20 cellular contexts compared by ENCODE assay signal in genomic region chr6:97423190-97423589, GRCh38.
DNase-seq lines count a peak whose midpoint lies in the region; ATAC-seq, FAIRE-seq and TF ChIP-seq lines count a peak whose summit lies in the region.
"Had no signal": no experiment of that assay in that cellular context is flagged by ENCODE, and none has a peak within 500 bp of the region (broad histone marks: within the 10 kb centered on the region; RNA-seq: fewer than 3 reads in every experiment).

No MANE protein-coding gene starts in this region.

- no peak for TF ChIP-seq CTCF in kidney (IDR thresholded peaks at IDR 0.05; ENCODE audit: borderline replicate concordance, extremely low read depth, insufficient read depth)

- no peaks in the 10 kb centered on the region for H3K27me3 ChIP-seq in Karpas-422 (ENCODE audit: low read length)
- H3K27me3 ChIP-seq: dorsolateral prefrontal cortex, ovary had no signal

- no peak for FAIRE-seq in kidney (lab: Jason Lieb, UNC)

- H3K4me1 ChIP-seq in Karpas-422 (ENCODE audit: low read length) = no peaks in the 10 kb centered on the region
- no peaks in the 10 kb centered on the region for H3K4me1 ChIP-seq in kidney (ENCODE audit: control insufficient read depth in 1 of 2, insufficient read depth in 1 of 2, low read depth in 1 of 2, low read length in 2 of 2)
- H3K4me1 ChIP-seq: gastroesophageal sphincter had no signal

- intact Hi-C loops in kidney (cut with DNase I) = no loop called here

- DNase-seq in SW480 (ENCODE audit: low spot score) (no peak), NCI-H1694 (lab: John Stamatoyannopoulos, UW) (no peak), Karpas-422 (no peak), kidney (no peak)
- DNase-seq: activated CD8-positive, alpha-beta T cell treated with anti-CD3 and anti-CD28 coated beads for 36 hours; activated naive CD8-positive, alpha-beta T cell treated with anti-CD3 and anti-CD28 coated beads, Interleukin-2, amount 50 U/mL, for 24 hours; dorsolateral prefrontal cortex; erythroblast; left ventricle myocardium superior; NCI-H2171; ovary; RPMI8226; stimulated activated CD4-positive, alpha-beta T cell treated with anti-CD3 and anti-CD28 coated beads, Interleukin-4, amount 100 ng/mL, for 24 hours; stimulated activated CD8-positive, alpha-beta memory T cell treated with anti-CD3 and anti-CD28 coated beads, Interleukin-4, amount 100 ng/mL, for 48 hours had no signal

- ATAC-seq in GM18909 (IDR thresholded peaks at IDR 0.05; ENCODE audit: poor library complexity, unreplicated experiment) (peak; percentile 68), GM21515 (IDR thresholded peaks at IDR 0.05; ENCODE audit: unreplicated experiment) (peak; percentile 66), HG02852 (IDR thresholded peaks at IDR 0.05; ENCODE audit: unreplicated experiment) (peak; percentile 57), HG03460 (IDR thresholded peaks at IDR 0.05; ENCODE audit: unreplicated experiment) (peak; percentile 45)
- ATAC-seq: activated CD8-positive, alpha-beta T cell treated with anti-CD3 and anti-CD28 coated beads for 36 hours; activated naive CD8-positive, alpha-beta T cell treated with anti-CD3 and anti-CD28 coated beads, Interleukin-2, amount 50 U/mL, for 24 hours; gastroesophageal sphincter; left ventricle myocardium superior had no signal

- no peaks in the 10 kb centered on the region for H3K9me2 ChIP-seq in Karpas-422 (replicated peaks; ENCODE audit: insufficient read depth, low read length)

- H2AFZ ChIP-seq in Karpas-422 (ENCODE audit: low read length) = no peak overlapping the region

- H3K9ac ChIP-seq in Karpas-422 (ENCODE audit: low read length) (no peak overlapping the region), kidney (ENCODE audit: low read length in 2 of 2) (no peak overlapping the region)

- no peaks in the 10 kb centered on the region for H4K20me1 ChIP-seq in Karpas-422 (ENCODE audit: insufficient read depth, low read depth, low read length)

- no peaks in the 10 kb centered on the region for H3K9me3 ChIP-seq in Karpas-422 (ENCODE audit: low read length)
- no peaks in the 10 kb centered on the region for H3K9me3 ChIP-seq in kidney (ENCODE audit: control insufficient read depth in 1 of 2, low read length in 2 of 2)
- H3K9me3 ChIP-seq: ovary had no signal

- no peak overlapping the region for H3K4me2 ChIP-seq in Karpas-422 (ENCODE audit: low read depth, low read length, poor library complexity, severe bottlenecking)

- no peak overlapping the region for H3K27ac ChIP-seq in Karpas-422 (ENCODE audit: low read length)
- no peak overlapping the region for H3K27ac ChIP-seq in kidney (ENCODE audit: low read depth in 2 of 2, low read length in 2 of 2)
- H3K27ac ChIP-seq: dorsolateral prefrontal cortex, gastroesophageal sphincter, ovary, VCaP had no signal

- H3K36me3 ChIP-seq in Karpas-422 (ENCODE audit: insufficient read depth, low read length) (no peaks in the 10 kb centered on the region), kidney (ENCODE audit: control insufficient read depth in 1 of 2, insufficient read depth in 2 of 2, low read length in 2 of 2) (no peaks in the 10 kb centered on the region)
- H3K36me3 ChIP-seq: gastroesophageal sphincter, ovary had no signal

- no peak overlapping the region for H3K4me3 ChIP-seq in Karpas-422 (ENCODE audit: low read length)
- no peak overlapping the region for H3K4me3 ChIP-seq in kidney (ENCODE audit: low read length in 2 of 2)
- H3K4me3 ChIP-seq: dorsolateral prefrontal cortex, gastroesophageal sphincter, ovary had no signal

- no peaks in the 10 kb centered on the region for H3K79me2 ChIP-seq in Karpas-422 (ENCODE audit: low read length)
